26 cellular contexts compared by ENCODE assay signal in the genomic region with DNA sequence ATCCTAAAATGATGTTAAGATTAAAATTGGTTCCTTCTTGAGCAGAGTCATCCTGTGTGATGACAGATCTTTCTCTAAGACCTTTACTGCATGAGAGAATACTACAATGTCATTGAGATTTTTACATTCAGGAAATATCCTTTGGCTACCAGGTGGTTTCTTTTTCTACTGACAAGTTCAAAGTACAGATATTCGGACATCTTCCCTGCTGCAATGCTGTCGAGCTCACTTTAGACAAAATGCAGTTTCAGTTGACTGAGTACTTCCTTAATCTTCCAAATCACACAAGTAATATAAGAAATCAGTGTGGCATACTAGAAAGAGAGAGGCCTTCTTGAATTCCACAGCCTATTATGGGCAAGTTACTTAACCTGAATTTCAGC.
A peak's percentile ranks its signal among the peaks of the same experiment; 100 is the strongest.
DNase-seq lines count a peak whose midpoint lies in the region; ATAC-seq and TF ChIP-seq lines count a peak whose summit lies in the region.
"Had no signal": no experiment of that assay in that cellular context is flagged by ENCODE, and none has a peak within 500 bp of the region (broad histone marks: within the 10 kb centered on the region; RNA-seq: fewer than 3 reads in every experiment).

No MANE protein-coding gene starts in this region.

- no peaks in the 10 kb centered on the region for H3K9me3 Mint-ChIP-seq in MCF 10A (ENCODE audit: unreplicated experiment)

- H3K4me1 Mint-ChIP-seq in MCF 10A (ENCODE audit: insufficient read depth, unreplicated experiment), result peaks cover 13% of the 10 kb centered on the region

- no peaks in the 10 kb centered on the region for H4K20me1 ChIP-seq in mammary epithelial cell (ENCODE audit: insufficient read depth, low read length)

- H3K27me3 Mint-ChIP-seq in MCF 10A (ENCODE audit: insufficient read depth, unreplicated experiment), result no peaks in the 10 kb centered on the region

- intact Hi-C loops in MCF 10A (cut with micrococcal nuclease), result no loop called here
- intact Hi-C loops in mammary epithelial cell (cut with micrococcal nuclease), result no loop called here
- intact Hi-C loops in left colon (cut with DNase I, micrococcal nuclease), result no loop called here
- intact Hi-C loops in transverse colon (cut with DNase I; ENCODE audit: low total_unique reads), result loop anchor here (5.0 kb wide), 1 partner anchor 1265 kb away; no protein-coding TSS in a partner anchor
- intact Hi-C loops in psoas muscle (cut with DNase I), result no loop called here

- no peak for TF ChIP-seq EP300 in transverse colon (IDR thresholded peaks at IDR 0.05; ENCODE audit: low read depth)
- TF ChIP-seq EP300 in suprapubic skin (IDR thresholded peaks at IDR 0.05), result no peak

- CTCF ChIA-PET in MCF 10A (lab: Yijun Ruan, JAX) (no interaction called here), mammary epithelial cell (lab: Charles Lee; ENCODE audit: low non-redundant PET) (no interaction called here)

- no peak overlapping the region for H3K9ac ChIP-seq in mammary epithelial cell (ENCODE audit: insufficient read depth, low read length)

- H3K4me3 ChIP-seq in mammary epithelial cell (replicated peaks in 1 of 3; ENCODE audit: insufficient read depth in 1 of 3, low read depth in 2 of 3, low read length in 3 of 3) (no peak overlapping the region), RWPE2 (ENCODE audit: severe bottlenecking) (no peak overlapping the region), transverse colon (no peak overlapping the region), suprapubic skin (no peak overlapping the region), psoas muscle (no peak overlapping the region)
- H3K4me3 ChIP-seq: A549, esophagus muscularis mucosa, ovary, stomach, uterus had no signal

- TF ChIP-seq POLR2A in transverse colon (IDR thresholded peaks at IDR 0.05), result no peak
- TF ChIP-seq POLR2A in suprapubic skin (IDR thresholded peaks at IDR 0.05), result no peak

- DNase-seq in MCF 10A (ENCODE audit: unreplicated experiment), result no peak
- no peak for DNase-seq in mammary epithelial cell
- no peak for DNase-seq in RWPE2 (ENCODE audit: low spot score)
- DNase-seq in left colon, result no peak
- DNase-seq in transverse colon, result no peak
- no peak for DNase-seq in suprapubic skin (ENCODE audit: low spot score in 2 of 2)
- no peak for DNase-seq in iPS-NIHi11 (ENCODE audit: low spot score)
- DNase-seq in psoas muscle, result no peak
- DNase-seq: activated CD4-positive, alpha-beta T cell treated with anti-CD3 and anti-CD28 coated beads, Interleukin-2, amount 50 U/mL, for 4 hours; activated gamma-delta T cell; C1 segment of cervical spinal cord; central memory CD4-positive, alpha-beta T cell; KBM-7; left ventricle myocardium superior; NCI-H1092 treated with DMSO at 0.1 percent for 48 hours; NCI-H526; ovary; SIG-M5; stimulated activated CD4-positive, alpha-beta T cell treated with anti-CD3 and anti-CD28 coated beads, Interleukin-2, amount 100 ng/mL, for 48 hours; stomach had no signal

- no peaks in the 10 kb centered on the region for H3K36me3 Mint-ChIP-seq in MCF 10A (ENCODE audit: insufficient read depth, unreplicated experiment)

- WGBS in mammary epithelial cell (ENCODE audit: low coverage, missing lambda C conversion rate), result 56% methylated on average over 2 of the region's 2 CpGs
- WGBS in transverse colon (ENCODE audit: low coverage in 1 of 2), 2 donors, result 14 to 27% methylated on average over 2 of the region's 2 CpGs
- 39% methylated on average over 2 of the region's 2 CpGs for WGBS in suprapubic skin
- WGBS in psoas muscle, 3 donors, result 53 to 54% (median 54%) methylated on average over 2 of the region's 2 CpGs

- peak overlapping the region; percentile 24 for H3K4me3 Mint-ChIP-seq in MCF 10A (ENCODE audit: unreplicated experiment)
- H3K4me3 Mint-ChIP-seq: T-helper 1 cell treated with Interleukin-12 subunit alpha and Interleukin-12 subunit beta and Interleukin-4 antibody, amounts not matched to agents 30 μg/mL and 1 μg/mL, for 36 hours had no signal

- H2AFZ ChIP-seq in mammary epithelial cell (ENCODE audit: low read depth, low read length), result no peak overlapping the region

- no peaks in the 10 kb centered on the region for H3K79me2 ChIP-seq in mammary epithelial cell (ENCODE audit: insufficient read depth, low read length)

- no peaks in the 10 kb centered on the region for H3K27me3 ChIP-seq in mammary epithelial cell (ENCODE audit: insufficient read depth, low read length)
- no peaks in the 10 kb centered on the region for H3K27me3 ChIP-seq in RWPE2 (ENCODE audit: insufficient read depth, poor library complexity, severe bottlenecking)
- no peaks in the 10 kb centered on the region for H3K27me3 ChIP-seq in transverse colon
- no peaks in the 10 kb centered on the region for H3K27me3 ChIP-seq in suprapubic skin
- peaks cover 0 to 1% (median 0%) of the 10 kb centered on the region in 3 donors for H3K27me3 ChIP-seq in psoas muscle (ENCODE audit: insufficient read depth in 3 of 3, low read length in 2 of 3)
- H3K27me3 ChIP-seq: esophagus muscularis mucosa, ovary, stomach, uterus had no signal

- POLR2A ChIA-PET in MCF 10A (lab: Yijun Ruan, JAX), result interaction anchor here (0.7 to 1.2 kb wide), 2 partner anchors 24 to 207 kb away, joined by 3 read pairs; no protein-coding TSS in a partner anchor

- H3K27ac ChIP-seq in mammary epithelial cell (ENCODE audit: insufficient read depth, low read depth, low read length) (no peak overlapping the region), RWPE2 (ENCODE audit: poor library complexity, severe bottlenecking) (peak overlapping the region; percentile 8), transverse colon (peak overlapping the region; percentile 2 to 47 (median 12)), suprapubic skin (no peak overlapping the region), psoas muscle (no peak overlapping the region)
- H3K27ac ChIP-seq: A549, ovary, stomach, VCaP had no signal

- in situ Hi-C loops in mammary epithelial cell (cut with MboI; ENCODE audit: low sequenced_read_pairs in 2 of 2) (no loop called here), transverse colon (cut with MboI; ENCODE audit: low pct_ligation_motif_present in 1 of 4, low pct_unique_long_range_greater_than_20kb in 1 of 4, low sequenced_read_pairs in 3 of 4) (loop anchor here in 1 of 4 donors (25.0 kb wide), 1 partner anchor 900 kb away; no protein-coding TSS in a partner anchor)

- BruUV-seq in MCF 10A (replicated peaks; lab: Mats Ljungman, UMichigan) (no TSS peak), mammary epithelial cell (replicated peaks; lab: Mats Ljungman, UMichigan) (no TSS peak)

- H3K9me3 ChIP-seq in mammary epithelial cell (replicated peaks; ENCODE audit: insufficient read depth, low read length) (no peaks in the 10 kb centered on the region), RWPE2 (ENCODE audit: severe bottlenecking) (no peaks in the 10 kb centered on the region), transverse colon (no peaks in the 10 kb centered on the region), suprapubic skin (no peaks in the 10 kb centered on the region), psoas muscle (no peaks in the 10 kb centered on the region)
- H3K9me3 ChIP-seq: A549, esophagus muscularis mucosa, ovary, stomach, uterus had no signal

- TF ChIP-seq CTCF in MCF 10A (IDR thresholded peaks at IDR 0.05; ENCODE audit: unreplicated experiment) (no peak), mammary epithelial cell (conservative IDR thresholded peaks at IDR 0.05 in 1 of 2, IDR thresholded peaks at IDR 0.05 in 1 of 2; ENCODE audit: extremely low read depth in 1 of 2, insufficient read depth in 1 of 2, low read depth in 1 of 2, low read length in 2 of 2) (no peak), RWPE2 (IDR thresholded peaks at IDR 0.05; ENCODE audit: poor library complexity, severe bottlenecking) (no peak), transverse colon (IDR thresholded peaks at IDR 0.05) (no peak), suprapubic skin (IDR thresholded peaks at IDR 0.05) (no peak), psoas muscle (IDR thresholded peaks at IDR 0.05) (no peak)

- dilution Hi-C loops in mammary epithelial cell (cut with HindIII; ENCODE audit: low sequenced_read_pairs), result no loop called here

- no peaks in the 10 kb centered on the region for H3K36me3 ChIP-seq in mammary epithelial cell (ENCODE audit: insufficient read depth, low read length)
- no peaks in the 10 kb centered on the region for H3K36me3 ChIP-seq in RWPE2 (ENCODE audit: low read depth)
- H3K36me3 ChIP-seq in transverse colon, result no peaks in the 10 kb centered on the region
- H3K36me3 ChIP-seq in suprapubic skin, result no peaks in the 10 kb centered on the region
- no peaks in the 10 kb centered on the region for H3K36me3 ChIP-seq in psoas muscle (ENCODE audit: insufficient read depth in 1 of 2, low read depth in 1 of 2)
- H3K36me3 ChIP-seq: esophagus muscularis mucosa, ovary, stomach, uterus had no signal

- H3K4me1 ChIP-seq in mammary epithelial cell (ENCODE audit: insufficient read depth, low read length) (peaks cover 7% of the 10 kb centered on the region), RWPE2 (ENCODE audit: insufficient read depth, poor library complexity, severe bottlenecking) (peaks cover 6% of the 10 kb centered on the region), transverse colon (peaks cover 12 to 27% (median 16%) of the 10 kb centered on the region in 4 donors), suprapubic skin (peaks cover 10% of the 10 kb centered on the region), psoas muscle (no peaks in the 10 kb centered on the region)
- H3K4me1 ChIP-seq: A549, uterus had no signal

- ATAC-seq in RWPE2 (ENCODE audit: low read depth) (no peak), left colon (peak; percentile 88), psoas muscle (no peak)
- ATAC-seq: A549, HCT116 had no signal

- no peak overlapping the region for H3K27ac Mint-ChIP-seq in MCF 10A (ENCODE audit: low read depth, unreplicated experiment)
- H3K27ac Mint-ChIP-seq: T-helper 1 cell treated with Interleukin-12 subunit alpha and Interleukin-12 subunit beta and Interleukin-4 antibody, amounts not matched to agents 30 μg/mL and 1 μg/mL, for 36 hours had no signal

- no peak overlapping the region for H3K4me2 ChIP-seq in mammary epithelial cell (ENCODE audit: insufficient read depth, low read depth, low read length)
- H3K4me2 ChIP-seq: A549 had no signal

Comparison
In these comparisons a context has a peak if more than half of its experiments do, and no peak if none do; other contexts are left out.
1. H3K27ac ChIP-seq: peak in RWPE2 (single experiment) and transverse colon (4 of 4); none in mammary epithelial cell (single experiment), suprapubic skin (single experiment) and psoas muscle (single experiment).